Comparison of ENCODE assay signal across 18 cellular contexts in genomic region chr5:95669985-95670384, GRCh38. TPM values are rescaled to one million over a fixed set of nuclear protein-coding genes. Genes with fewer than 3 reads are reported as not detected.
DNase-seq lines count a peak whose midpoint lies in the region; ATAC-seq and TF ChIP-seq lines count a peak whose summit lies in the region.
"Had no signal": no experiment of that assay in that cellular context is flagged by ENCODE, and none has a peak within 500 bp of the region (broad histone marks: within the 10 kb centered on the region; RNA-seq: fewer than 3 reads in every experiment).

No MANE protein-coding gene starts in this region.

- H3K9ac ChIP-seq in GM23248 = no peak overlapping the region

- H2AFZ ChIP-seq in GM23248 = no peak overlapping the region

- H3K4me1 Mint-ChIP-seq in activated T-cell treated with anti-CD3 and anti-CD28 coated beads, Interleukin-2, amount 50 U/mL, for 72 hours (ENCODE audit: low read depth) = peaks cover 5% of the 10 kb centered on the region
- H3K4me1 Mint-ChIP-seq: CD4-positive, alpha-beta memory T cell; IgD-negative memory B cell had no signal

- H3K4me3 Mint-ChIP-seq in activated T-cell treated with anti-CD3 and anti-CD28 coated beads, Interleukin-2, amount 50 U/mL, for 72 hours = no peak overlapping the region
- H3K4me3 Mint-ChIP-seq: CD4-positive, alpha-beta memory T cell; IgD-negative memory B cell; stimulated activated naive CD8-positive, alpha-beta T cell treated with anti-CD3 and anti-CD28 coated beads, Interleukin-15, Interleukin-2, amounts not matched to agents 100 ng/mL and 50 ng/mL, for 24 hours had no signal

- intact Hi-C loops in left ventricle myocardium inferior (cut with micrococcal nuclease) (loop anchor here (10.0 kb wide), 2 partner anchors 65 to 105 kb away; partner anchors contain the start of gene RHOBTB3), prostate gland (cut with DNase I) (loop anchor here (5.0 kb wide), 3 partner anchors 62 to 172 kb away; partner anchors contain the start of gene RHOBTB3)

- H3K4me1 ChIP-seq in GM23248 (ENCODE audit: insufficient read depth) (peaks cover 23% of the 10 kb centered on the region), left ventricle myocardium inferior (peaks cover 31% of the 10 kb centered on the region), prostate gland (replicated peaks) (no peaks in the 10 kb centered on the region)

- DNase-seq in GM23248 (no peak), left ventricle myocardium inferior (no peak), prostate gland (ENCODE audit: low spot score) (no peak), superior temporal gyrus (ENCODE audit: extremely low spot score) (no peak)
- no peak for DNase-seq in activated T-cell treated with anti-CD3 and anti-CD28 coated beads, Interleukin-2, amount 50 U/mL, for 72 hours
- no peak for DNase-seq in activated CD8-positive, alpha-beta memory T cell treated with anti-CD3 and anti-CD28 coated beads, Interleukin-2, amount 50 U/mL, for 48 hours
- no peak for DNase-seq in stimulated activated CD4-positive, alpha-beta T cell treated with anti-CD3 and anti-CD28 coated beads, Interleukin-4, amount 100 ng/mL, for 4 hours
- DNase-seq: activated CD4-positive, alpha-beta T cell treated with anti-CD3 and anti-CD28 coated beads, Interleukin-2, amount 50 U/mL, for 4 hours; activated naive CD4-positive, alpha-beta T cell treated with anti-CD3 and anti-CD28 coated beads, Interleukin-2, amount 50 U/mL, for 16 hours; activated T-cell treated with anti-CD3 and anti-CD28 coated beads, Interleukin-2, amount 50 U/mL, for 1 hour; CD4-positive, alpha-beta memory T cell; NCI-H2081 treated with DMSO at 0.1 percent for 48 hours; NCI-H524 treated with DMSO at 0.1 percent for 48 hours; SW 1271 had no signal

- no peak for TF ChIP-seq POLR2A in prostate gland (IDR thresholded peaks at IDR 0.05)

- H3K36me3 Mint-ChIP-seq in activated T-cell treated with anti-CD3 and anti-CD28 coated beads, Interleukin-2, amount 50 U/mL, for 72 hours (ENCODE audit: insufficient read depth in 2 of 2) = no peaks in the 10 kb centered on the region
- H3K36me3 Mint-ChIP-seq: CD4-positive, alpha-beta memory T cell; IgD-negative memory B cell had no signal

- no peaks in the 10 kb centered on the region for H4K20me1 ChIP-seq in GM23248 (ENCODE audit: insufficient read depth)

- ATAC-seq in SK-N-SH treated with all-trans-retinoic acid at 6 μM for 48 hours = peak; percentile 5; the same call in 1 of the 3 replicates
- ATAC-seq in activated T-cell treated with anti-CD3 and anti-CD28 coated beads, Interleukin-2, amount 50 U/mL, for 72 hours (replicated peaks in 1 of 2) = no peak

- TF ChIP-seq CTCF in left ventricle myocardium inferior (IDR thresholded peaks at IDR 0.05; ENCODE audit: borderline replicate concordance) (no peak), prostate gland (IDR thresholded peaks at IDR 0.05) (no peak)

- H3F3A ChIP-seq in GM23248 (ENCODE audit: insufficient read depth) = 0 out of 2 replicates have a peak, but pooled peaks cover 4% of the 10 kb centered on the region

- H3K27ac ChIP-seq in GM23248 (peak overlapping the region; percentile 23; the same call in 1 of the 2 replicates), left ventricle myocardium inferior (replicated peaks) (peak overlapping the region; percentile 72), prostate gland (peak overlapping the region; percentile 43 to 45)

- no peaks in the 10 kb centered on the region for H3K36me3 ChIP-seq in GM23248 (ENCODE audit: low read depth)
- no peaks in the 10 kb centered on the region for H3K36me3 ChIP-seq in left ventricle myocardium inferior
- no peaks in the 10 kb centered on the region for H3K36me3 ChIP-seq in prostate gland

- H3K9me2 ChIP-seq in GM23248 (ENCODE audit: insufficient read depth) = no peaks in the 10 kb centered on the region

- no peaks in the 10 kb centered on the region for H3K27me3 Mint-ChIP-seq in activated T-cell treated with anti-CD3 and anti-CD28 coated beads, Interleukin-2, amount 50 U/mL, for 72 hours (ENCODE audit: low read depth)
- H3K27me3 Mint-ChIP-seq: CD4-positive, alpha-beta memory T cell; IgD-negative memory B cell had no signal

- no peak overlapping the region for H3K4me3 ChIP-seq in GM23248
- no peak overlapping the region for H3K4me3 ChIP-seq in left ventricle myocardium inferior
- no peak overlapping the region for H3K4me3 ChIP-seq in prostate gland
- H3K4me3 ChIP-seq: body of pancreas had no signal

- H3K27ac Mint-ChIP-seq in activated T-cell treated with anti-CD3 and anti-CD28 coated beads, Interleukin-2, amount 50 U/mL, for 72 hours = no peak overlapping the region
- H3K27ac Mint-ChIP-seq: CD4-positive, alpha-beta memory T cell; IgD-negative memory B cell; stimulated activated naive CD8-positive, alpha-beta T cell treated with anti-CD3 and anti-CD28 coated beads, Interleukin-15, Interleukin-2, amounts not matched to agents 100 ng/mL and 50 ng/mL, for 24 hours had no signal

- H3K9me3 ChIP-seq in GM23248 (ENCODE audit: low read depth) = no peaks in the 10 kb centered on the region
- no peaks in the 10 kb centered on the region for H3K9me3 ChIP-seq in left ventricle myocardium inferior (replicated peaks)
- no peaks in the 10 kb centered on the region for H3K9me3 ChIP-seq in prostate gland
- H3K9me3 ChIP-seq: body of pancreas had no signal

- H3K27me3 ChIP-seq in GM23248 (replicated peaks; ENCODE audit: insufficient read depth) (no peaks in the 10 kb centered on the region), left ventricle myocardium inferior (ENCODE audit: low read depth) (no peaks in the 10 kb centered on the region), prostate gland (replicated peaks; ENCODE audit: insufficient read depth) (no peaks in the 10 kb centered on the region)
- H3K27me3 ChIP-seq: body of pancreas had no signal

- WGBS in GM23248 (ENCODE audit: low coverage in 1 of 2, low lambda C conversion rate in 2 of 2, missing lambda C conversion rate in 2 of 2), 2 experiments = 81 to 91% methylated on average over 5 of the region's 5 CpGs
- 91% methylated on average over 5 of the region's 5 CpGs for WGBS in prostate gland

- H3K9me3 Mint-ChIP-seq in activated T-cell treated with anti-CD3 and anti-CD28 coated beads, Interleukin-2, amount 50 U/mL, for 72 hours = no peaks in the 10 kb centered on the region
- H3K9me3 Mint-ChIP-seq: CD4-positive, alpha-beta memory T cell; stimulated activated naive CD8-positive, alpha-beta T cell treated with anti-CD3 and anti-CD28 coated beads, Interleukin-15, Interleukin-2, amounts not matched to agents 100 ng/mL and 50 ng/mL, for 24 hours had no signal

- H3K79me2 ChIP-seq in GM23248 (ENCODE audit: insufficient read depth) = no peaks in the 10 kb centered on the region

- H3K4me2 ChIP-seq in GM23248 (ENCODE audit: unreplicated experiment) = no peak overlapping the region

- in situ Hi-C loops in GM23248 (cut with MboI) = loop anchor here (10.0 kb wide), 1 partner anchor 175 kb away; no protein-coding TSS in a partner anchor

TF ChIP-seq in SK-N-SH treated with all-trans-retinoic acid at 6 μM for 48 hours, 23 proteins besides CTCF, POLR2A, EP300 and RAD21 (continues in another document):
- no peak for TF ChIP-seq TOX (CRISPR knock-in tag; IDR thresholded peaks at IDR 0.05; ENCODE audit: borderline replicate concordance)
- no peak for TF ChIP-seq ZFP30 (CRISPR knock-in tag; IDR thresholded peaks at IDR 0.05)
- no peak for TF ChIP-seq ESRRG (CRISPR knock-in tag; IDR thresholded peaks at IDR 0.05)
- TF ChIP-seq ZC3H10 (CRISPR knock-in tag; IDR thresholded peaks at IDR 0.05) = no peak
- no peak for TF ChIP-seq ZNF70 (CRISPR knock-in tag; IDR thresholded peaks at IDR 0.05)
- no peak for TF ChIP-seq ISL1 (CRISPR knock-in tag; IDR thresholded peaks at IDR 0.05)
- no peak for TF ChIP-seq CSRNP3 (CRISPR knock-in tag; IDR thresholded peaks at IDR 0.05)
- no peak for TF ChIP-seq PPARA (CRISPR knock-in tag; IDR thresholded peaks at IDR 0.05; ENCODE audit: borderline replicate concordance)

RNA-seq across cellular contexts. Expression of gene SPATA9, which starts 12.8 kb away (rescaled TPM):
- total RNA-seq in GM23248 (2014; rRNA removed; shearing (Covaris generic)) = 0.22 TPM in 1 of 2 replicates, not detected in the other
- polyA plus RNA-seq in GM23248 (2016; fragmentation: Nextera tagmentation; extraction: Ambion mirVana) = 0.71 and 0.96 TPM in 2 replicates
- total RNA-seq in left ventricle myocardium inferior (not detected), prostate gland (1 to 10 TPM in 1 of 2 donors, not detected in 1; 2.3 TPM)
- under 1 TPM in 1 of 2 donors, not detected in 1; 0.36 TPM for total RNA-seq in activated T-cell treated with anti-CD3 and anti-CD28 coated beads, Interleukin-2, amount 50 U/mL, for 72 hours
- total RNA-seq: body of pancreas; CD4-positive, alpha-beta memory T cell had no signal
- polyA plus RNA-seq: IgD-negative memory B cell had no signal

RNA-seq across cellular contexts. Expression of gene RFESD, which starts 23.4 kb away (rescaled TPM):
- total RNA-seq in GM23248 (2014; rRNA removed; shearing (Covaris generic)) = 0.38 and 1.2 TPM in 2 replicates
- 4.6 and 6.6 TPM in 2 replicates for polyA plus RNA-seq in GM23248 (2016; fragmentation: Nextera tagmentation; extraction: Ambion mirVana)
- total RNA-seq in left ventricle myocardium inferior = 2.8 TPM
- 10 to 100 TPM in 1 of 2 donors, 1 to 10 TPM in 1; 4.0 to 14.8 TPM for total RNA-seq in prostate gland
- 1 to 10 TPM; 4.0 to 4.8 TPM for total RNA-seq in activated T-cell treated with anti-CD3 and anti-CD28 coated beads, Interleukin-2, amount 50 U/mL, for 72 hours

RNA-seq across cellular contexts. Expression of gene GPR150, which starts 50.1 kb away (rescaled TPM):
- total RNA-seq in GM23248 (2014; rRNA removed; shearing (Covaris generic)) = 1.1 TPM in 1 of 2 replicates, not detected in the other
- 0.25 and 0.35 TPM in 2 replicates for polyA plus RNA-seq in GM23248 (2016; fragmentation: Nextera tagmentation; extraction: Ambion mirVana)
- total RNA-seq in left ventricle myocardium inferior (0.14 TPM), prostate gland (1 to 10 TPM in 1 of 2 donors, under 1 TPM in 1; 0.51 to 3.0 TPM)
- total RNA-seq in activated T-cell treated with anti-CD3 and anti-CD28 coated beads, Interleukin-2, amount 50 U/mL, for 72 hours = 1 to 10 TPM; 1.1 to 1.7 TPM
